ENCODE assay signal across 16 cellular contexts in the genomic region with DNA sequence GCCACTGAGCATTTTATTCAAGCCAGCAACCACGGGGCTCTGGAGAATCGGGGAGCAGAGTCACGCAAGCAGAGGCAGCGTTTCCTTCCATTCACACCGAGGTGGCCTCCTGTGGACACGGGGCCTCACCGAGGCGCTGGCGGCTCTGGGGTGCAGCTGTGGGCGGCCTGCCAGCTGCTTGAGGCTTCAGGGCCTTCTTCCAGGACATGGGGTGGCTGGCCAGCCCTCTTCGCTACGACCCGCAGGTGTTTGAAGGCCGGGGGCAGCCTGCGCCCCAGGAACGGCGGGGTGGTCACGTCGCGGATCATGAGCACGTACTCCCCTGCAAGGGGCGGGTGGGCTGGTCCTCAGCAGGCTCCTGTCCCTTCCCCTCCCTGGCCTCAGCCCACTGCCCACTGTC.
DNase-seq lines count a peak whose midpoint lies in the region; ATAC-seq and TF ChIP-seq lines count a peak whose summit lies in the region.
"Had no signal": no experiment of that assay in that cellular context is flagged by ENCODE, and none has a peak within 500 bp of the region (broad histone marks: within the 10 kb centered on the region; RNA-seq: fewer than 3 reads in every experiment).

No MANE protein-coding gene starts in this region.

- H2AFZ ChIP-seq in fibroblast of lung (ENCODE audit: low read length) (no peak overlapping the region), trophoblast cell (ENCODE audit: insufficient read depth, low read length, poor library complexity) (peak overlapping the region; percentile 8), SK-N-SH (ENCODE audit: low read depth) (no peak overlapping the region), OCI-LY7 (ENCODE audit: low read length) (no peak overlapping the region)

- H2AK5ac ChIP-seq in trophoblast cell (ENCODE audit: low read length), result peak overlapping the region; percentile 29

- H3K27ac ChIP-seq in fibroblast of lung (ENCODE audit: insufficient read depth, low read length) (peak overlapping the region; percentile 36), trophoblast cell (ENCODE audit: low read depth, low read length) (peak overlapping the region; percentile 85), upper lobe of right lung (peak overlapping the region; percentile 85), SK-N-SH (ENCODE audit: low read depth in 2 of 2, low read length in 1 of 2) (no peak overlapping the region; a peak in 1 of 4 replicates), OCI-LY7 (ENCODE audit: low read depth, low read length, poor library complexity, severe bottlenecking) (no peak overlapping the region)
- H3K27ac ChIP-seq: 22Rv1, VCaP had no signal

- no peaks in the 10 kb centered on the region for H3K9me2 ChIP-seq in SK-N-SH
- no peaks in the 10 kb centered on the region for H3K9me2 ChIP-seq in OCI-LY7 (ENCODE audit: insufficient read depth, low read length)

- peaks cover 3% of the 10 kb centered on the region for H3K27me3 Mint-ChIP-seq in activated CD8-positive, alpha-beta memory T cell treated with anti-CD3 and anti-CD28 coated beads, Interleukin-2, amount 10 ng/mL, durations not matched to agents 7 days and 5 days

- H3K27me3 ChIP-seq in fibroblast of lung (ENCODE audit: control insufficient read depth, insufficient read depth, low read length), result no peaks in the 10 kb centered on the region
- no peaks in the 10 kb centered on the region for H3K27me3 ChIP-seq in trophoblast cell (ENCODE audit: insufficient read depth, low read length)
- H3K27me3 ChIP-seq in upper lobe of right lung, result no peaks in the 10 kb centered on the region
- no peaks in the 10 kb centered on the region for H3K27me3 ChIP-seq in SK-N-SH (ENCODE audit: insufficient read depth)

- H4K12ac ChIP-seq in trophoblast cell (ENCODE audit: low read depth, low read length), result no peak overlapping the region

- H2BK12ac ChIP-seq in trophoblast cell (ENCODE audit: low read length), result peak overlapping the region; percentile 47

- H3K79me2 ChIP-seq in fibroblast of lung (ENCODE audit: control insufficient read depth, insufficient read depth, low read length) (no peaks in the 10 kb centered on the region), trophoblast cell (ENCODE audit: control insufficient read depth, insufficient read depth, low read length, poor library complexity) (peaks cover 7% of the 10 kb centered on the region), SK-N-SH (ENCODE audit: insufficient read depth) (no peaks in the 10 kb centered on the region), OCI-LY7 (ENCODE audit: insufficient read depth, low read depth, low read length) (no peaks in the 10 kb centered on the region)

- H3K79me1 ChIP-seq in trophoblast cell (ENCODE audit: low read length), result peaks cover 35% of the 10 kb centered on the region

- peak overlapping the region; percentile 38 for H2BK5ac ChIP-seq in trophoblast cell (ENCODE audit: low read depth, low read length, poor library complexity)

- peak overlapping the region; percentile 5 for H3K14ac ChIP-seq in trophoblast cell (ENCODE audit: low read length)

- no peaks in the 10 kb centered on the region for H3F3A ChIP-seq in SK-N-SH (replicated peaks; ENCODE audit: insufficient read depth)

- TF ChIP-seq EP300 in SK-N-SH (IDR thresholded peaks at IDR 0.05; ENCODE audit: borderline replicate concordance in 1 of 2, low read depth in 1 of 2, low read length in 1 of 2), result no peak

- H3K27ac Mint-ChIP-seq in activated CD8-positive, alpha-beta memory T cell treated with anti-CD3 and anti-CD28 coated beads, Interleukin-2, amount 10 ng/mL, durations not matched to agents 7 days and 5 days, result peak overlapping the region; percentile 32
- H3K27ac Mint-ChIP-seq: CD14-positive monocyte had no signal

- BruUV-seq in OCI-LY7 (replicated peaks; lab: Mats Ljungman, UMichigan), result no TSS peak

- no CpG with 5 or more reads among the region's 22 CpGs for WGBS in trophoblast cell (ENCODE audit: extremely low coverage, insufficient coverage, insufficient read length)
- 86% methylated on average over 11 of the region's 22 CpGs for WGBS in SK-N-SH (ENCODE audit: low lambda C conversion rate)

- peak overlapping the region; percentile 5 for H3K18ac ChIP-seq in trophoblast cell (ENCODE audit: low read length)

- H3K9ac ChIP-seq in fibroblast of lung (ENCODE audit: insufficient read depth, low read length) (no peak overlapping the region), trophoblast cell (ENCODE audit: low read length) (no peak overlapping the region), SK-N-SH (no peak overlapping the region)

- H3K4me3 Mint-ChIP-seq in activated CD8-positive, alpha-beta memory T cell treated with anti-CD3 and anti-CD28 coated beads, Interleukin-2, amount 10 ng/mL, durations not matched to agents 7 days and 5 days, result no peak overlapping the region

- H3K4me2 ChIP-seq in fibroblast of lung (ENCODE audit: extremely low read depth, insufficient read depth, low read length) (no peak overlapping the region), trophoblast cell (ENCODE audit: low read length) (peak overlapping the region; percentile 25), SK-N-SH (no peak overlapping the region), OCI-LY7 (ENCODE audit: low read length) (no peak overlapping the region)

- H3K9me3 ChIP-seq in fibroblast of lung (ENCODE audit: control insufficient read depth, insufficient read depth, low read depth, low read length) (no peaks in the 10 kb centered on the region), trophoblast cell (ENCODE audit: insufficient read depth, low read depth, low read length) (peaks cover 8% of the 10 kb centered on the region), upper lobe of right lung (no peaks in the 10 kb centered on the region), SK-N-SH (no peaks in the 10 kb centered on the region), OCI-LY7 (ENCODE audit: low read length) (no peaks in the 10 kb centered on the region)

- H3K4ac ChIP-seq in trophoblast cell (ENCODE audit: low read depth, low read length), result no peak overlapping the region

- intact Hi-C loops in upper lobe of right lung (cut with DNase I), result no loop called here
- intact Hi-C loops in OCI-LY7 (cut with micrococcal nuclease; ENCODE audit: unreplicated experiment), result no loop called here

- POLR2A ChIA-PET in SK-N-SH (lab: Yijun Ruan, JAX), result interaction anchor here (0.6 kb wide), 1 partner anchor 99 kb away, joined by 6 read pairs; no protein-coding TSS in a partner anchor
- POLR2A ChIA-PET in OCI-LY7 (lab: Charles Lee), result no interaction called here

- no peak for ATAC-seq in activated CD8-positive, alpha-beta memory T cell treated with anti-CD3 and anti-CD28 coated beads, Interleukin-2, amount 10 ng/mL, durations not matched to agents 7 days and 5 days
- ATAC-seq in upper lobe of right lung, result no peak
- ATAC-seq in HG03097 (IDR thresholded peaks at IDR 0.05; ENCODE audit: low FRiP score, unreplicated experiment), result no peak

- H3K36me3 Mint-ChIP-seq in activated CD8-positive, alpha-beta memory T cell treated with anti-CD3 and anti-CD28 coated beads, Interleukin-2, amount 10 ng/mL, durations not matched to agents 7 days and 5 days, result peaks cover 3% of the 10 kb centered on the region

- peak overlapping the region; percentile 7 for H2BK120ac ChIP-seq in trophoblast cell (ENCODE audit: insufficient read depth, low read length, poor library complexity)

- TF ChIP-seq CTCF in fibroblast of lung (conservative IDR thresholded peaks at IDR 0.05 in 1 of 2, IDR thresholded peaks at IDR 0.05 in 1 of 2; ENCODE audit: low read depth in 1 of 2, low read length in 2 of 2) (no peak), upper lobe of right lung (IDR thresholded peaks at IDR 0.05) (no peak), SK-N-SH (IDR thresholded peaks at IDR 0.05) (no peak), OCI-LY7 (conservative IDR thresholded peaks at IDR 0.05; ENCODE audit: low read length) (no peak)

- H3K9me3 Mint-ChIP-seq in activated CD8-positive, alpha-beta memory T cell treated with anti-CD3 and anti-CD28 coated beads, Interleukin-2, amount 10 ng/mL, durations not matched to agents 7 days and 5 days (ENCODE audit: low read depth), result peaks cover 3% of the 10 kb centered on the region

- H3K36me3 ChIP-seq in fibroblast of lung (ENCODE audit: control insufficient read depth, insufficient read depth, low read length) (no peaks in the 10 kb centered on the region), trophoblast cell (ENCODE audit: control insufficient read depth in 1 of 2, insufficient read depth in 2 of 2, low read length in 2 of 2) (no peaks in the 10 kb centered on the region), upper lobe of right lung (no peaks in the 10 kb centered on the region), SK-N-SH (replicated peaks in 1 of 2; ENCODE audit: control insufficient read depth in 1 of 2, insufficient read depth in 2 of 2, low read length in 1 of 2) (no peaks in the 10 kb centered on the region), OCI-LY7 (ENCODE audit: insufficient read depth, low read length) (no peaks in the 10 kb centered on the region)

- H3K4me1 ChIP-seq in fibroblast of lung (ENCODE audit: control insufficient read depth, extremely low read depth, insufficient read depth, low read length), result peaks cover 5% of the 10 kb centered on the region
- H3K4me1 ChIP-seq in trophoblast cell (ENCODE audit: control insufficient read depth in 1 of 2, insufficient read depth in 2 of 2, low read length in 2 of 2), result peaks cover 29 to 35% of the 10 kb centered on the region in 2 experiments
- peaks cover 17% of the 10 kb centered on the region for H3K4me1 ChIP-seq in upper lobe of right lung
- H3K4me1 ChIP-seq in SK-N-SH (ENCODE audit: control insufficient read depth in 1 of 2, insufficient read depth in 2 of 2, low read depth in 1 of 2, low read length in 1 of 2), result peaks cover 0 to 33% of the 10 kb centered on the region in 2 experiments; a peak in 1 of 4 replicates
- H3K4me1 ChIP-seq in OCI-LY7 (ENCODE audit: insufficient read depth, low read length, poor library complexity, severe bottlenecking), result no peaks in the 10 kb centered on the region

- H3K4me3 ChIP-seq in fibroblast of lung (replicated peaks in 1 of 4; ENCODE audit: control extremely low read depth in 1 of 4, insufficient read depth in 1 of 4, low read depth in 3 of 4, low read length in 4 of 4), result no peak overlapping the region
- H3K4me3 ChIP-seq in trophoblast cell (ENCODE audit: low read depth, low read length), result no peak overlapping the region
- H3K4me3 ChIP-seq in upper lobe of right lung, result no peak overlapping the region
- H3K4me3 ChIP-seq in SK-N-SH (ENCODE audit: low read depth in 2 of 2, low read length in 1 of 2), result no peak overlapping the region
- H3K4me3 ChIP-seq in OCI-LY7 (ENCODE audit: low read depth, low read length, poor library complexity, severe bottlenecking), result no peak overlapping the region

- TF ChIP-seq RAD21 in SK-N-SH (IDR thresholded peaks at IDR 0.05; ENCODE audit: low read length), result no peak

- H4K20me1 ChIP-seq in fibroblast of lung (ENCODE audit: control insufficient read depth, extremely low read depth, insufficient read depth, low read length) (no peaks in the 10 kb centered on the region), SK-N-SH (ENCODE audit: insufficient read depth) (no peaks in the 10 kb centered on the region), OCI-LY7 (ENCODE audit: insufficient read depth, low read length) (no peaks in the 10 kb centered on the region)

- H3K4me1 Mint-ChIP-seq in activated CD8-positive, alpha-beta memory T cell treated with anti-CD3 and anti-CD28 coated beads, Interleukin-2, amount 10 ng/mL, durations not matched to agents 7 days and 5 days, result peaks cover 5% of the 10 kb centered on the region
- H3K4me1 Mint-ChIP-seq: CD14-positive monocyte had no signal

- peak overlapping the region; percentile 58 for H4K91ac ChIP-seq in trophoblast cell (ENCODE audit: low read depth, low read length)

- H4K8ac ChIP-seq in trophoblast cell (ENCODE audit: low read depth, low read length), result peak overlapping the region; percentile 31

- H3K23ac ChIP-seq in trophoblast cell (ENCODE audit: low read length), result no peak overlapping the region

- CTCF ChIA-PET in activated CD8-positive, alpha-beta memory T cell treated with anti-CD3 and anti-CD28 coated beads, Interleukin-2, amount 10 ng/mL, durations not matched to agents 7 days and 5 days (lab: Charles Lee), result no interaction called here
- CTCF ChIA-PET in SK-N-SH (lab: Yijun Ruan, JAX), result interaction anchor here (2.4 to 2.8 kb wide), 2 partner anchors 60 to 126 kb away, joined by 8 to 14 read pairs; partner anchors contain the start of gene FAAP20
- CTCF ChIA-PET in OCI-LY7 (lab: Charles Lee; ENCODE audit: unreplicated experiment), result no interaction called here

- DNase-seq in activated CD8-positive, alpha-beta memory T cell treated with anti-CD3 and anti-CD28 coated beads, Interleukin-2, amount 10 ng/mL, durations not matched to agents 7 days and 5 days, result no peak
- no peak for DNase-seq in activated CD8-positive, alpha-beta memory T cell treated with anti-CD3 and anti-CD28 coated beads for 24 hours
- DNase-seq in fibroblast of lung (ENCODE audit: low read depth in 2 of 2) (no peak), trophoblast cell (no peak), upper lobe of right lung (no peak), SK-N-SH (no peak), OCI-LY7 (ENCODE audit: low spot score) (no peak)
- DNase-seq: activated effector memory CD4-positive, alpha-beta T cell treated with anti-CD3 and anti-CD28 coated beads, Interleukin-2, amount 50 U/mL, for 16 hours; DMS79 treated with DMSO at 0.1 percent for 48 hours; NCI-H2029; NCI-H526 treated with DMSO at 0.1 percent for 48 hours; SW 1271 had no signal

Comparison
In these comparisons a context has a peak if more than half of its experiments do, and no peak if none do; other contexts are left out.
1. H3K27ac ChIP-seq: peak in fibroblast of lung (single experiment), trophoblast cell (single experiment) and upper lobe of right lung (single experiment); none in SK-N-SH (0 of 2) and OCI-LY7 (single experiment).